In genomic region chr12:68564166-68564565, GRCh38 we compare ENCODE assay signal across 8 cellular contexts.
"Had no signal": no experiment of that assay in that cellular context is flagged by ENCODE, and none has a peak within 500 bp of the region (broad histone marks: within the 10 kb centered on the region; RNA-seq: fewer than 3 reads in every experiment).

No MANE protein-coding gene starts in this region.

- H3K4me3 ChIP-seq: cardiac muscle cell, gastroesophageal sphincter, heart right ventricle, pancreas had no signal

- H3K27me3 ChIP-seq: cardiac muscle cell, gastroesophageal sphincter, heart right ventricle, pancreas had no signal

- H3K27ac ChIP-seq: cardiac muscle cell, gastroesophageal sphincter, heart right ventricle, pancreas had no signal

- H3K9me3 ChIP-seq: gastroesophageal sphincter, heart right ventricle, pancreas had no signal

- H3K4me1 ChIP-seq: pancreas had no signal

- DNase-seq: activated CD8-positive, alpha-beta memory T cell treated with anti-CD3 and anti-CD28 coated beads for 24 hours; activated gamma-delta T cell treated with Interleukin-2 at 50 U/mL for 16 hours; activated T-cell treated with anti-CD3 and anti-CD28 coated beads for 4 hours; heart right ventricle; pancreas had no signal

- ATAC-seq: gastroesophageal sphincter, heart right ventricle, pancreas, sciatic nerve had no signal

- H3K36me3 ChIP-seq: cardiac muscle cell, gastroesophageal sphincter, heart right ventricle, pancreas had no signal
